ENCODE assay signal across 17 cellular contexts in genomic region chr12:117907108-117907689, GRCh38.
DNase-seq lines count a peak whose midpoint lies in the region; ATAC-seq and TF ChIP-seq lines count a peak whose summit lies in the region.
"Had no signal": no experiment of that assay in that cellular context is flagged by ENCODE, and none has a peak within 500 bp of the region (broad histone marks: within the 10 kb centered on the region; RNA-seq: fewer than 3 reads in every experiment).

No MANE protein-coding gene starts in this region.

- no peaks in the 10 kb centered on the region for H3K9me2 ChIP-seq in OCI-LY1 (ENCODE audit: low read depth, low read length)

- H3F3A ChIP-seq in OCI-LY1 (ENCODE audit: insufficient read depth, low read length): no peaks in the 10 kb centered on the region

- H3K27ac ChIP-seq in CD4-positive, alpha-beta memory T cell (ENCODE audit: low read depth, low read length): no peak overlapping the region
- peak overlapping the region; percentile 36 for H3K27ac ChIP-seq in OCI-LY1 (ENCODE audit: low read depth, low read length, poor library complexity, severe bottlenecking)
- H3K27ac ChIP-seq in iPS-18a (ENCODE audit: low read length): no peak overlapping the region
- H3K27ac ChIP-seq: BLaER1, ovary had no signal

- DNase-seq in CD4-positive, alpha-beta memory T cell: peak in 2 of 5 donors; percentile 5 to 6
- DNase-seq in HT-29 (ENCODE audit: low spot score) (peak; percentile 37), SW 1271 (lab: John Stamatoyannopoulos, UW) (no peak), ACHN (no peak)
- DNase-seq: activated CD4-positive, alpha-beta T cell treated with anti-CD3 and anti-CD28 coated beads, Interleukin-2, amount 50 U/mL, for 48 hours; glutamatergic neuron; NK-92 treated with Interleukin-12 subunit alpha and Interleukin-12 subunit beta, amount 100 ng/mL, for 24 hours; ovary; Right ventricle myocardium superior had no signal

- no peaks in the 10 kb centered on the region for H3K79me2 ChIP-seq in OCI-LY1 (ENCODE audit: insufficient read depth, low read length)

- H3K9ac ChIP-seq in OCI-LY1 (ENCODE audit: low read length): no peak overlapping the region
- H3K9ac ChIP-seq in iPS-18a (ENCODE audit: low read length): no peak overlapping the region
- H3K9ac ChIP-seq: BLaER1 had no signal

- peaks cover 0 to 12% (median 10%) of the 10 kb centered on the region in 4 donors for H3K4me1 Mint-ChIP-seq in CD4-positive, alpha-beta memory T cell

- peaks cover 0 to 19% (median 15%) of the 10 kb centered on the region in 8 donors for H3K9me3 Mint-ChIP-seq in CD4-positive, alpha-beta memory T cell

- H3K36me3 ChIP-seq in CD4-positive, alpha-beta memory T cell (ENCODE audit: insufficient read depth, low read length): no peaks in the 10 kb centered on the region
- H3K36me3 ChIP-seq in OCI-LY1 (ENCODE audit: insufficient read depth, low read length) (no peaks in the 10 kb centered on the region), iPS-18a (ENCODE audit: control insufficient read depth, low read depth, low read length) (no peaks in the 10 kb centered on the region)
- H3K36me3 ChIP-seq: BLaER1, HAP-1, ovary had no signal

- ATAC-seq in GM18858 (IDR thresholded peaks at IDR 0.05; ENCODE audit: unreplicated experiment) (no peak), GM18909 (IDR thresholded peaks at IDR 0.05; ENCODE audit: poor library complexity, unreplicated experiment) (no peak)
- ATAC-seq: GM12878 had no signal

- no peak overlapping the region for H2AFZ ChIP-seq in OCI-LY1 (ENCODE audit: low read length)

- intact Hi-C loops in CD4-positive, alpha-beta memory T cell (cut with micrococcal nuclease): no loop called here

- H3K36me3 Mint-ChIP-seq in CD4-positive, alpha-beta memory T cell: no peaks in the 10 kb centered on the region

- peak overlapping the region; percentile 20 for H3K4me2 ChIP-seq in OCI-LY1 (ENCODE audit: low read length)
- H3K4me2 ChIP-seq: BLaER1 had no signal

- no peak overlapping the region for H3K27ac Mint-ChIP-seq in CD4-positive, alpha-beta memory T cell
- H3K27ac Mint-ChIP-seq: stimulated activated naive CD8-positive, alpha-beta T cell treated with anti-CD3 and anti-CD28 coated beads, Interleukin-15, Interleukin-2, amounts not matched to agents 100 ng/mL and 50 ng/mL, for 24 hours had no signal

- peaks cover 0 to 9% of the 10 kb centered on the region in 2 donors for H3K9me3 ChIP-seq in CD4-positive, alpha-beta memory T cell (ENCODE audit: control insufficient read depth in 1 of 2, low read length in 2 of 2)
- H3K9me3 ChIP-seq in OCI-LY1 (ENCODE audit: low read length): no peaks in the 10 kb centered on the region
- H3K9me3 ChIP-seq in iPS-18a (ENCODE audit: control insufficient read depth, low read depth, low read length): no peaks in the 10 kb centered on the region
- H3K9me3 ChIP-seq: HAP-1, ovary had no signal

- POLR2A ChIA-PET in CD4-positive, alpha-beta memory T cell (lab: Charles Lee; ENCODE audit: partially characterized antibody): no interaction called here

- peak; percentile 35 for TF ChIP-seq CTCF in OCI-LY1 (IDR thresholded peaks at IDR 0.05; ENCODE audit: low read length)

- CTCF ChIA-PET in CD4-positive, alpha-beta memory T cell (lab: Charles Lee; ENCODE audit: partially characterized antibody): no interaction called here

- H4K20me1 ChIP-seq in OCI-LY1 (ENCODE audit: insufficient read depth, low read length): no peaks in the 10 kb centered on the region
- H4K20me1 ChIP-seq: BLaER1 had no signal

- in situ Hi-C loops in ACHN (cut with HindIII; ENCODE audit: low pct_ligation_motif_present, low pct_unique_long_range_greater_than_20kb, low sequenced_read_pairs): no loop called here

- H3K4me3 Mint-ChIP-seq in CD4-positive, alpha-beta memory T cell: peak overlapping the region; percentile 23 to 71 (median 47)
- H3K4me3 Mint-ChIP-seq: stimulated activated naive CD8-positive, alpha-beta T cell treated with anti-CD3 and anti-CD28 coated beads, Interleukin-15, Interleukin-2, amounts not matched to agents 100 ng/mL and 50 ng/mL, for 24 hours had no signal

- no peaks in the 10 kb centered on the region for H3K27me3 ChIP-seq in CD4-positive, alpha-beta memory T cell (ENCODE audit: insufficient read depth, low read length)
- H3K27me3 ChIP-seq in OCI-LY1 (ENCODE audit: insufficient read depth, low read length) (0 out of 2 replicates have a peak, but pooled peaks cover 5% of the 10 kb centered on the region), iPS-18a (ENCODE audit: control insufficient read depth, insufficient read depth, low read length) (no peaks in the 10 kb centered on the region)
- H3K27me3 ChIP-seq: BLaER1, ovary had no signal

- H3K27me3 Mint-ChIP-seq in CD4-positive, alpha-beta memory T cell: peaks cover 0 to under 1% of the 10 kb centered on the region in 2 donors

- no peaks in the 10 kb centered on the region for H3K4me1 ChIP-seq in CD4-positive, alpha-beta memory T cell (ENCODE audit: insufficient read depth, low read length)
- peaks cover 8% of the 10 kb centered on the region for H3K4me1 ChIP-seq in OCI-LY1 (ENCODE audit: insufficient read depth, low read length, severe bottlenecking)
- H3K4me1 ChIP-seq in iPS-18a (ENCODE audit: control insufficient read depth, low read depth, low read length): no peaks in the 10 kb centered on the region
- H3K4me1 ChIP-seq: BLaER1, HAP-1 had no signal

- H3K4me3 ChIP-seq in CD4-positive, alpha-beta memory T cell (ENCODE audit: low read length in 2 of 2): no peak overlapping the region
- no peak overlapping the region for H3K4me3 ChIP-seq in OCI-LY1 (ENCODE audit: low read depth, low read length, poor library complexity, severe bottlenecking)
- H3K4me3 ChIP-seq in iPS-18a (ENCODE audit: low read length): peak overlapping the region; percentile 4
- H3K4me3 ChIP-seq: BLaER1, GM12878, HAP-1, ovary had no signal
